ENCODE assay signal across 10 cellular contexts in the genomic region with DNA sequence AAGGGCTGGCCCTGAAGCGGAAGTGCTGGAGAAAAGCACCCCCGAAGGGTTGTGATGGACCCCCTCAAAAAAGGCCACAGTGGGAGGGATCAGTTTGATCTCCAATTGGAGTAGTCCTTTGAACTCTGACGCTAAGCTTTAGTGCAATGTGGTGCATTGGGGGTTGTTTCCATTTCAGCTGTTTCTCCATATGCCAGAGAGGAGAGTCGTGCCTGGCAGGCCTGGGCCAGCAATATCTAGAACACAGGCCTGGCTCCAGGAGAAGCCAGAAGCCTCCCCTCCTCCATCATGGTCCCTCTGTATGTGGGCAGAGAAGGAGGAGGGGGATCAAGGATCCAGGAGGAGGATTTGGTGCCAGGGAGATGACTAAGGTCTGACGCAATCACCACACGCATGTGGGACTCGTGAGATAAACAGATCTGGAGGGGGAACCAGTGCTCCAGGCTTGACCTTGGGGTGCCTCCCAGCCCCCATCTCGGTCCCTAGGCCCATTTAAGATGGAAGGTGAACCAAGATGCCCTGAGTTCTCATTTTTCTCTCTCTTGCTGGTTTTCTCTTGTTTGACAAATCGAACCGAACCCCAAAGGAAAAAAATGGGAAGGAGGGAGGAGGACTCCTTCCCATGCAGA.
DNase-seq lines count a peak whose midpoint lies in the region; ATAC-seq and TF ChIP-seq lines count a peak whose summit lies in the region.
"Had no signal": no experiment of that assay in that cellular context is flagged by ENCODE, and none has a peak within 500 bp of the region (broad histone marks: within the 10 kb centered on the region; RNA-seq: fewer than 3 reads in every experiment).

No MANE protein-coding gene starts in this region.

- no peak for TF ChIP-seq CTCF in CD4-positive, alpha-beta T cell (IDR thresholded peaks at IDR 0.05)
- TF ChIP-seq CTCF in endodermal cell (conservative IDR thresholded peaks at IDR 0.05), result no peak
- no peak for TF ChIP-seq CTCF in nephron (IDR thresholded peaks at IDR 0.05; ENCODE audit: unreplicated experiment in 3 of 3)
- TF ChIP-seq CTCF in type B pancreatic cell (conservative IDR thresholded peaks at IDR 0.05), result no peak

- H3K27ac ChIP-seq in CD4-positive, alpha-beta T cell (ENCODE audit: low read depth, low read length), result no peak overlapping the region
- H3K27ac ChIP-seq in endodermal cell (ENCODE audit: low read depth, low read length), result peak overlapping the region; percentile 75
- H3K27ac ChIP-seq: VCaP had no signal

- no peak for ATAC-seq in CD4-positive, alpha-beta T cell (ENCODE audit: poor library complexity)

- no peaks in the 10 kb centered on the region for H3K27me3 Mint-ChIP-seq in CD4-positive, alpha-beta T cell
- H3K27me3 Mint-ChIP-seq in endodermal cell (ENCODE audit: insufficient read depth), result no peaks in the 10 kb centered on the region
- H3K27me3 Mint-ChIP-seq in nephron (ENCODE audit: low read depth), result peaks cover 16% of the 10 kb centered on the region
- no peaks in the 10 kb centered on the region for H3K27me3 Mint-ChIP-seq in type B pancreatic cell

- no peaks in the 10 kb centered on the region for H3K27me3 ChIP-seq in CD4-positive, alpha-beta T cell (ENCODE audit: control insufficient read depth, insufficient read depth, low read length)
- H3K27me3 ChIP-seq in endodermal cell (ENCODE audit: control insufficient read depth, insufficient read depth, low read length, poor library complexity, severe bottlenecking), result no peaks in the 10 kb centered on the region

- H3K4me3 ChIP-seq in endodermal cell (ENCODE audit: low read length), result no peak overlapping the region

- peak overlapping the region; percentile 21 for H3K27ac Mint-ChIP-seq in CD4-positive, alpha-beta T cell
- no peak overlapping the region for H3K27ac Mint-ChIP-seq in endodermal cell
- H3K27ac Mint-ChIP-seq in nephron, result peak overlapping the region in 2 of 3 experiments; percentile 21 to 64
- H3K27ac Mint-ChIP-seq in type B pancreatic cell, result no peak overlapping the region

- intact Hi-C loops in CD4-positive, alpha-beta T cell (cut with DNase I, micrococcal nuclease), result no loop called here

- no peaks in the 10 kb centered on the region for H3K4me1 ChIP-seq in endodermal cell (ENCODE audit: control insufficient read depth, insufficient read depth, low read length)

- 94 to 96% methylated on average over 6 to 10 of the region's 10 CpGs for WGBS in endodermal cell (ENCODE audit: insufficient coverage in 1 of 2, insufficient read length in 1 of 2), 2 experiments

- DNase-seq in CD4-positive, alpha-beta T cell, result no peak
- peak; percentile 81 for DNase-seq in MV-4-11 (lab: John Stamatoyannopoulos, UW)
- DNase-seq in endodermal cell, result peak; percentile 37
- no peak for DNase-seq in activated CD4-positive, CD25-positive, alpha-beta regulatory T cell treated with anti-CD3 and anti-CD28 coated beads, Interleukin-2, amount 50 U/mL, for 72 hours
- no peak for DNase-seq in NCI-H1417 (lab: John Stamatoyannopoulos, UW)
- no peak for DNase-seq in LoVo (ENCODE audit: low spot score)
- no peak for DNase-seq in type B pancreatic cell (ENCODE audit: extremely low spot score, unreplicated experiment)
- DNase-seq: NCI-H1092 had no signal

- H3K36me3 ChIP-seq in endodermal cell (ENCODE audit: control insufficient read depth, insufficient read depth, low read length), result no peaks in the 10 kb centered on the region

- H3K4me3 Mint-ChIP-seq in CD4-positive, alpha-beta T cell, result no peak overlapping the region
- no peak overlapping the region for H3K4me3 Mint-ChIP-seq in endodermal cell
- no peak overlapping the region for H3K4me3 Mint-ChIP-seq in nephron
- H3K4me3 Mint-ChIP-seq in type B pancreatic cell, result no peak overlapping the region

- no peak overlapping the region for H3K9ac ChIP-seq in endodermal cell (ENCODE audit: extremely low read depth, low read length, poor library complexity, severe bottlenecking)

- CTCF ChIA-PET in CD4-positive, alpha-beta T cell (lab: Charles Lee), result no interaction called here

- H3K4me1 Mint-ChIP-seq in CD4-positive, alpha-beta T cell (ENCODE audit: low read depth), result peaks cover 63% of the 10 kb centered on the region
- H3K4me1 Mint-ChIP-seq in endodermal cell, result peaks cover 29% of the 10 kb centered on the region
- H3K4me1 Mint-ChIP-seq in nephron, result peaks cover 49% of the 10 kb centered on the region
- H3K4me1 Mint-ChIP-seq in type B pancreatic cell (ENCODE audit: unreplicated experiment), result peaks cover 38% of the 10 kb centered on the region

- H3K9me3 Mint-ChIP-seq in CD4-positive, alpha-beta T cell, result no peaks in the 10 kb centered on the region
- no peaks in the 10 kb centered on the region for H3K9me3 Mint-ChIP-seq in endodermal cell
- no peaks in the 10 kb centered on the region for H3K9me3 Mint-ChIP-seq in nephron
- H3K9me3 Mint-ChIP-seq in type B pancreatic cell, result peaks cover 11% of the 10 kb centered on the region

- POLR2A ChIA-PET in CD4-positive, alpha-beta T cell (lab: Charles Lee), result no interaction called here

- no peaks in the 10 kb centered on the region for H3K9me3 ChIP-seq in CD4-positive, alpha-beta T cell (ENCODE audit: control insufficient read depth, low read length)
- peaks cover under 1% of the 10 kb centered on the region for H3K9me3 ChIP-seq in endodermal cell (ENCODE audit: control insufficient read depth, low read length)

- no peaks in the 10 kb centered on the region for H3K36me3 Mint-ChIP-seq in CD4-positive, alpha-beta T cell (ENCODE audit: low read depth)
- no peaks in the 10 kb centered on the region for H3K36me3 Mint-ChIP-seq in endodermal cell (ENCODE audit: low read depth)
- no peaks in the 10 kb centered on the region for H3K36me3 Mint-ChIP-seq in nephron (ENCODE audit: low read depth)
- no peaks in the 10 kb centered on the region for H3K36me3 Mint-ChIP-seq in type B pancreatic cell

Comparison
In these comparisons a context has a peak if more than half of its experiments do, and no peak if none do; other contexts are left out.
1. DNase-seq: peak in MV-4-11 (single experiment) and endodermal cell (single experiment); none in CD4-positive, alpha-beta T cell (0 of 10), activated CD4-positive, CD25-positive, alpha-beta regulatory T cell treated with anti-CD3 and anti-CD28 coated beads, Interleukin-2, amount 50 U/mL, for 72 hours (single experiment), NCI-H1417 (0 of 3), LoVo (single experiment) and type B pancreatic cell (single experiment).
2. H3K27ac Mint-ChIP-seq: peak in CD4-positive, alpha-beta T cell (single experiment) and nephron (2 of 3); none in endodermal cell (single experiment) and type B pancreatic cell (single experiment).